28 cellular contexts compared by ENCODE assay signal in genomic region chr12:46649433-46649832, GRCh38.
"Had no signal": no experiment of that assay in that cellular context is flagged by ENCODE, and none has a peak within 500 bp of the region (broad histone marks: within the 10 kb centered on the region; RNA-seq: fewer than 3 reads in every experiment).

No MANE protein-coding gene starts in this region.

- H3K4me1 Mint-ChIP-seq: stimulated activated effector memory CD8-positive, alpha-beta T cell treated with anti-CD3 and anti-CD28 coated beads, Interleukin-12 subunit alpha, Interleukin-12 subunit beta, amount 100 ng/mL, for 72 hours; stimulated activated memory B cell treated with anti-CD40 and anti-IgM and Interleukin-4, amounts not matched to agents 10 μg/mL and 1 μg/mL and 100 μg/mL, for 72 hours had no signal

- H3K27ac Mint-ChIP-seq: stimulated activated effector memory CD8-positive, alpha-beta T cell treated with anti-CD3 and anti-CD28 coated beads, Interleukin-12 subunit alpha, Interleukin-12 subunit beta, amount 100 ng/mL, for 72 hours; stimulated activated memory B cell treated with anti-CD40 and anti-IgM and Interleukin-4, amounts not matched to agents 10 μg/mL and 1 μg/mL and 100 μg/mL, for 72 hours; stimulated activated naive B cell treated with anti-CD40 and anti-IgM and Interleukin-4, amounts not matched to agents 10 μg/mL and 1 μg/mL and 100 μg/mL, for 72 hours; stimulated activated naive CD8-positive, alpha-beta T cell treated with anti-CD3 and anti-CD28 coated beads, Interleukin-15, amount 100 ng/mL, for 72 hours; type B pancreatic cell had no signal

- H3K9me3 Mint-ChIP-seq: stimulated activated effector memory CD8-positive, alpha-beta T cell treated with anti-CD3 and anti-CD28 coated beads, Interleukin-12 subunit alpha, Interleukin-12 subunit beta, amount 100 ng/mL, for 72 hours; stimulated activated naive CD8-positive, alpha-beta T cell treated with anti-CD3 and anti-CD28 coated beads, Interleukin-15, Interleukin-2, amounts not matched to agents 100 ng/mL and 50 ng/mL, for 24 hours had no signal

- H3K27me3 ChIP-seq: stomach, suprapubic skin, testis, thyroid gland, tibial artery, tibial nerve, transverse colon, upper lobe of left lung, upper lobe of right lung, uterus, vagina had no signal

- H3K27ac ChIP-seq: stomach, suprapubic skin, testis, thoracic aorta, thyroid gland, tibial artery, tibial nerve, transverse colon, upper lobe of left lung, upper lobe of right lung, uterus, vagina had no signal

- H3K4me3 ChIP-seq: stomach, suprapubic skin, testis, thoracic aorta, thyroid gland, tibial artery, tibial nerve, transverse colon, upper lobe of left lung, upper lobe of right lung, uterus, vagina had no signal

- ATAC-seq: stimulated activated effector memory CD8-positive, alpha-beta T cell treated with anti-CD3 and anti-CD28 coated beads, Interleukin-12 subunit alpha, Interleukin-12 subunit beta, amount 100 ng/mL, for 72 hours; stimulated activated memory B cell treated with anti-CD40 and anti-IgM and Interleukin-4, amounts not matched to agents 10 μg/mL and 1 μg/mL and 100 μg/mL, for 72 hours; stimulated activated naive B cell treated with anti-CD40 and anti-IgM and Interleukin-4, amounts not matched to agents 10 μg/mL and 1 μg/mL and 100 μg/mL, for 72 hours; stimulated activated naive CD8-positive, alpha-beta T cell treated with anti-CD3 and anti-CD28 coated beads, Interleukin-15, amount 100 ng/mL, for 72 hours; stimulated activated naive CD8-positive, alpha-beta T cell treated with anti-CD3 and anti-CD28 coated beads, Interleukin-15, Interleukin-2, amounts not matched to agents 100 U/mL and 50 U/mL, for 24 hours; upper lobe of right lung had no signal

- H3K4me3 Mint-ChIP-seq: stimulated activated effector memory CD8-positive, alpha-beta T cell treated with anti-CD3 and anti-CD28 coated beads, Interleukin-12 subunit alpha, Interleukin-12 subunit beta, amount 100 ng/mL, for 72 hours; stimulated activated memory B cell treated with anti-CD40 and anti-IgM and Interleukin-4, amounts not matched to agents 10 μg/mL and 1 μg/mL and 100 μg/mL, for 72 hours; stimulated activated naive B cell treated with anti-CD40 and anti-IgM and Interleukin-4, amounts not matched to agents 10 μg/mL and 1 μg/mL and 100 μg/mL, for 72 hours; stimulated activated naive CD8-positive, alpha-beta T cell treated with anti-CD3 and anti-CD28 coated beads, Interleukin-15, amount 100 ng/mL, for 72 hours; stimulated activated naive CD8-positive, alpha-beta T cell treated with anti-CD3 and anti-CD28 coated beads, Interleukin-15, Interleukin-2, amounts not matched to agents 100 ng/mL and 50 ng/mL, for 24 hours; type B pancreatic cell had no signal

- DNase-seq: stimulated activated CD4-positive, alpha-beta T cell treated with anti-CD3 and anti-CD28 coated beads, Interleukin-2, amount 100 ng/mL, for 48 hours; stimulated activated CD4-positive, alpha-beta T cell treated with anti-CD3 and anti-CD28 coated beads, Interleukin-4, amount 100 ng/mL, for 1 hour; stimulated activated CD4-positive, alpha-beta T cell treated with anti-CD3 and anti-CD28 coated beads, Interleukin-4, amount 100 ng/mL, for 24 hours; stimulated activated CD4-positive, alpha-beta T cell treated with anti-CD3 and anti-CD28 coated beads, Interleukin-4, amount 100 ng/mL, for 4 hours; stimulated activated CD8-positive, alpha-beta memory T cell treated with anti-CD3 and anti-CD28 coated beads, Interleukin-4, amount 100 ng/mL, for 48 hours; stimulated activated naive B cell treated with anti-CD40 and anti-IgM and Interleukin-4, amounts not matched to agents 10 μg/mL and 1 μg/mL and 100 μg/mL, for 72 hours; stimulated activated naive CD4-positive, alpha-beta T cell; stimulated activated naive CD4-positive, alpha-beta T cell treated with Interleukin-2 at 50 U/mL for 16 hours; stimulated activated naive CD8-positive, alpha-beta T cell treated with anti-CD3 and anti-CD28 coated beads, Interleukin-15, amount 100 ng/mL, for 72 hours; stimulated activated naive CD8-positive, alpha-beta T cell treated with anti-CD3 and anti-CD28 coated beads, Interleukin-15, Interleukin-2, amounts not matched to agents 100 U/mL and 50 U/mL, for 24 hours; stomach; substantia nigra; testis; thyroid gland; tibial artery; transverse colon; trophoblast cell; upper lobe of left lung; upper lobe of right lung; uterus had no signal

- H3K36me3 ChIP-seq: stomach, suprapubic skin, thoracic aorta, thyroid gland, tibial artery, tibial nerve, transverse colon, upper lobe of left lung, upper lobe of right lung, uterus, vagina had no signal

- H3K27me3 Mint-ChIP-seq: stimulated activated memory B cell treated with anti-CD40 and anti-IgM and Interleukin-4, amounts not matched to agents 10 μg/mL and 1 μg/mL and 100 μg/mL, for 72 hours; stimulated activated naive B cell treated with anti-CD40 and anti-IgM and Interleukin-4, amounts not matched to agents 10 μg/mL and 1 μg/mL and 100 μg/mL, for 72 hours; stimulated activated naive CD8-positive, alpha-beta T cell treated with anti-CD3 and anti-CD28 coated beads, Interleukin-15, amount 100 ng/mL, for 72 hours; stimulated activated naive CD8-positive, alpha-beta T cell treated with anti-CD3 and anti-CD28 coated beads, Interleukin-15, Interleukin-2, amounts not matched to agents 100 ng/mL and 50 ng/mL, for 24 hours; type B pancreatic cell had no signal

- H3K36me3 Mint-ChIP-seq: stimulated activated effector memory CD8-positive, alpha-beta T cell treated with anti-CD3 and anti-CD28 coated beads, Interleukin-12 subunit alpha, Interleukin-12 subunit beta, amount 100 ng/mL, for 72 hours had no signal

- H3K9me3 ChIP-seq: stomach, suprapubic skin, testis, thoracic aorta, thyroid gland, tibial artery, tibial nerve, transverse colon, upper lobe of left lung, upper lobe of right lung, uterus, vagina had no signal

- H3K4me1 ChIP-seq: stomach, suprapubic skin, testis, thyroid gland, tibial artery, tibial nerve, transverse colon, upper lobe of left lung, upper lobe of right lung, uterus, vagina had no signal
